ENCODE assay signal across 2 cellular contexts in the genomic region with DNA sequence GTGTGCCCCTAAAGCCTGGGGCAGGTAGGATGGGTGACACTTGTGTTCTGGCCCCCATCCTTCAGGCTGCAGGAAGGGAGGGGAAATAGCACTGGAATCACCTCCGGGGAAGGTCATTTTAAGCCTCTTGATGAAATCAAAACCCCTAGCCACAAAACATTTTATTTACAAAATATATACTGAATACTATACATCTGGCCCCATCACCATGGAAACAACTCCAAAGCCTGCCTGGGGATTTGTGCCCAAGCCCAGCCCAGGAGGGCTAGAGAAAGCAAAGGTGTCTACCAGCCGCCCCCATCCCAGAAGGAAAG.
TF ChIP-seq lines count a peak whose summit lies in the region.

No MANE protein-coding gene starts in this region.

TF ChIP-seq in GM23338, 12 proteins besides CTCF, POLR2A, EP300 and RAD21 (continued from another document):
- TF ChIP-seq ZNF331 (CRISPR knock-in tag; IDR thresholded peaks at IDR 0.05; ENCODE audit: low read depth): no peak
TF ChIP-seq in GM23338: peak in this region for 0.

TF ChIP-seq in K562, 482 proteins besides CTCF, POLR2A, EP300 and RAD21 (continued from another document):
- TF ChIP-seq, protein P1, sequence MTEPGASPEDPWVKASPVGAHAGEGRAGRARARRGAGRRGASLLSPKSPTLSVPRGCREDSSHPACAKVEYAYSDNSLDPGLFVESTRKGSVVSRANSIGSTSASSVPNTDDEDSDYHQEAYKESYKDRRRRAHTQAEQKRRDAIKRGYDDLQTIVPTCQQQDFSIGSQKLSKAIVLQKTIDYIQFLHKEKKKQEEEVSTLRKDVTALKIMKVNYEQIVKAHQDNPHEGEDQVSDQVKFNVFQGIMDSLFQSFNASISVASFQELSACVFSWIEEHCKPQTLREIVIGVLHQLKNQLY (CRISPR knock-in tag; conservative IDR thresholded peaks at IDR 0.05): no peak
- TF ChIP-seq ZNF134 (CRISPR knock-in tag; conservative IDR thresholded peaks at IDR 0.05) (no peak), ERF (CRISPR knock-in tag; IDR thresholded peaks at IDR 0.05) (no peak), RFX7 (CRISPR knock-in tag; IDR thresholded peaks at IDR 0.05) (no peak), CHD2 (IDR thresholded peaks at IDR 0.05; ENCODE audit: low read depth, low read length) (peak; percentile 8; the same call in 1 of the 2 replicates), NCOA6 (IDR thresholded peaks at IDR 0.05) (no peak), PCBP1 (IDR thresholded peaks at IDR 0.05; ENCODE audit: low read depth, low read length, poor library complexity, severe bottlenecking) (no peak), ZNF696 (CRISPR knock-in tag; conservative IDR thresholded peaks at IDR 0.05) (0 out of 2 replicates have a peak, but pooled peaks have one; percentile 46), ZNF274 (IDR thresholded peaks at IDR 0.05; ENCODE audit: borderline replicate concordance, low read depth, low read length) (no peak), POLR3G (IDR thresholded peaks at IDR 0.05; ENCODE audit: extremely low read depth, insufficient read length, insufficient replicate concordance) (no peak), TCF3 (CRISPR knock-in tag; IDR thresholded peaks at IDR 0.05) (no peak)
- TF ChIP-seq, protein P2, sequence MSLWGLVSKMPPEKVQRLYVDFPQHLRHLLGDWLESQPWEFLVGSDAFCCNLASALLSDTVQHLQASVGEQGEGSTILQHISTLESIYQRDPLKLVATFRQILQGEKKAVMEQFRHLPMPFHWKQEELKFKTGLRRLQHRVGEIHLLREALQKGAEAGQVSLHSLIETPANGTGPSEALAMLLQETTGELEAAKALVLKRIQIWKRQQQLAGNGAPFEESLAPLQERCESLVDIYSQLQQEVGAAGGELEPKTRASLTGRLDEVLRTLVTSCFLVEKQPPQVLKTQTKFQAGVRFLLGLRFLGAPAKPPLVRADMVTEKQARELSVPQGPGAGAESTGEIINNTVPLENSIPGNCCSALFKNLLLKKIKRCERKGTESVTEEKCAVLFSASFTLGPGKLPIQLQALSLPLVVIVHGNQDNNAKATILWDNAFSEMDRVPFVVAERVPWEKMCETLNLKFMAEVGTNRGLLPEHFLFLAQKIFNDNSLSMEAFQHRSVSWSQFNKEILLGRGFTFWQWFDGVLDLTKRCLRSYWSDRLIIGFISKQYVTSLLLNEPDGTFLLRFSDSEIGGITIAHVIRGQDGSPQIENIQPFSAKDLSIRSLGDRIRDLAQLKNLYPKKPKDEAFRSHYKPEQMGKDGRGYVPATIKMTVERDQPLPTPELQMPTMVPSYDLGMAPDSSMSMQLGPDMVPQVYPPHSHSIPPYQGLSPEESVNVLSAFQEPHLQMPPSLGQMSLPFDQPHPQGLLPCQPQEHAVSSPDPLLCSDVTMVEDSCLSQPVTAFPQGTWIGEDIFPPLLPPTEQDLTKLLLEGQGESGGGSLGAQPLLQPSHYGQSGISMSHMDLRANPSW (CRISPR knock-in tag; IDR thresholded peaks at IDR 0.05): no peak
